11 cellular contexts compared by ENCODE assay signal in the genomic region with DNA sequence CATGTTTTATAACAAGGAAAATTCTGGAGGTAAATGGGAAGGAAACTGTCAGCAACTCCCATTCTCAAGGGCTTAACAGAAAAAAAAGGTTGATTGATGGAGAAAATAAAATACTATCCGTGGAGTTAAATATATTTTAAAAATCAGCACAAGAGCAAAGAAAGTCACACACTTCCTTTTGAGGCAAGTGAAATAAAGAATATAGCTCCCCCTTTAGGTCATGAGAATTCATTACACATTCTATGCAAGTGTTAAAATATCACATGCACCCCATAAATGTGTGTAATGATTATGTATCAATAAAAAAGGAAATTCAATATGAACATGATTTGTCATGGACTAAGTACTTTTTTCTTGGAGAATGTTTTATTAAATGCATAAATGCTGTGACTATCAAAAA.
DNase-seq lines count a peak whose midpoint lies in the region; ATAC-seq, FAIRE-seq and TF ChIP-seq lines count a peak whose summit lies in the region.
"Had no signal": no experiment of that assay in that cellular context is flagged by ENCODE, and none has a peak within 500 bp of the region (broad histone marks: within the 10 kb centered on the region; RNA-seq: fewer than 3 reads in every experiment).

No MANE protein-coding gene starts in this region.

- H2AFZ ChIP-seq in KMS-11 (ENCODE audit: low read depth) (no peak overlapping the region), GM12878 (ENCODE audit: control insufficient read depth, low read depth, low read length) (no peak overlapping the region)

- peak; percentile 42 for TF ChIP-seq RAD21 in GM12878 (IDR thresholded peaks at IDR 0.05; ENCODE audit: insufficient read depth, low read depth, low read length)

- H3K4me3 ChIP-seq in KMS-11 (IDR thresholded peaks at IDR 0.05; ENCODE audit: insufficient read depth, low read depth, low read length) = no peak overlapping the region
- H3K4me3 ChIP-seq in GM12878 = no peak overlapping the region

- RAD21 ChIA-PET in GM12878 (lab: Charles Lee; ENCODE audit: unreplicated experiment) = interaction anchor here (0.9 to 1.5 kb wide), 5 partner anchors 26 to 442 kb away, joined by 3 to 10 read pairs (median 3); no protein-coding TSS in a partner anchor

- H3K36me3 ChIP-seq in KMS-11 (ENCODE audit: insufficient read depth) (no peaks in the 10 kb centered on the region), GM12878 (ENCODE audit: control insufficient read depth in 2 of 2, insufficient read depth in 2 of 2, low read length in 1 of 2) (no peaks in the 10 kb centered on the region)

- SMC1A ChIA-PET in GM12878 (lab: Charles Lee; ENCODE audit: uncharacterized antibody, unreplicated experiment) = interaction anchor here (1.3 to 1.8 kb wide), 3 partner anchors 37 to 442 kb away, joined by 3 to 9 read pairs (median 3); no protein-coding TSS in a partner anchor

- H3K9me3 ChIP-seq in GM12878 (replicated peaks; ENCODE audit: control insufficient read depth, insufficient read depth, low read length) = no peaks in the 10 kb centered on the region

- H3K9ac ChIP-seq in KMS-11 (no peak overlapping the region), GM12878 (ENCODE audit: control insufficient read depth, insufficient read depth, low read length) (no peak overlapping the region)

- no TSS peak for BruUV-seq in GM12878 (replicated peaks; lab: Mats Ljungman, UMichigan)

- peak; percentile 8 for DNase-seq in NCI-H748 (lab: John Stamatoyannopoulos, UW; ENCODE audit: unreplicated experiment)
- DNase-seq in NCI-H748 treated with DMSO at 0.1 percent for 48 hours (lab: John Stamatoyannopoulos, UW) = no peak
- no peak for DNase-seq in GM12878 (ENCODE audit: low read depth, low spot score)
- DNase-seq in renal cortical epithelial cell (ENCODE audit: low read depth) = peak; percentile 33
- no peak for DNase-seq in activated T-cell treated with anti-CD3 and anti-CD28 coated beads, Interleukin-2, amount 50 U/mL, for 48 hours
- no peak for DNase-seq in hippocampal formation (lab: John Stamatoyannopoulos, UW)
- no peak for DNase-seq in sciatic nerve (ENCODE audit: low spot score)
- DNase-seq: CD4-positive, CD25-positive, alpha-beta regulatory T cell; NCI-H526 treated with DMSO at 0.1 percent for 48 hours; posterior cingulate gyrus had no signal

- WGBS in GM12878 (ENCODE audit: insufficient coverage, insufficient replicate concordance, low lambda C conversion rate, missing lambda C conversion rate) = 0% methylated on average over 1 of the region's 1 CpG

- CTCF ChIA-PET in GM12878 (lab: Yijun Ruan, JAX) = interaction anchor here (0.6 to 3.4 kb wide), 21 partner anchors 9 to 559 kb away, joined by 3 to 22 read pairs (median 3); no protein-coding TSS in a partner anchor

- ATAC-seq in GM12878 (peak; percentile 61; the same call in 2 of the 3 replicates), sciatic nerve (no peak)

- intact Hi-C loops in GM12878 (cut with micrococcal nuclease; ENCODE audit: unreplicated experiment) = loop anchor here (2.0 kb wide), 1 partner anchor 442 kb away; no protein-coding TSS in a partner anchor
- intact Hi-C loops in sciatic nerve (cut with DNase I) = no loop called here

- H3K27me3 ChIP-seq in KMS-11 (ENCODE audit: insufficient read depth, low read depth) (no peaks in the 10 kb centered on the region), GM12878 (replicated peaks in 1 of 2; ENCODE audit: control insufficient read depth in 2 of 2, insufficient read depth in 2 of 2, low read length in 1 of 2) (no peaks in the 10 kb centered on the region)

- H3K4me2 ChIP-seq in KMS-11 = no peak overlapping the region
- no peak overlapping the region for H3K4me2 ChIP-seq in GM12878 (ENCODE audit: control insufficient read depth, insufficient read depth)

- TF ChIP-seq EP300 in GM12878 (IDR thresholded peaks at IDR 0.05; ENCODE audit: borderline replicate concordance in 1 of 2, control insufficient read depth in 1 of 2, low read depth in 2 of 2, low read length in 2 of 2) = no peak

- FAIRE-seq in GM12878 (lab: Jason Lieb, UNC) = peak; percentile 23

- no peaks in the 10 kb centered on the region for H4K20me1 ChIP-seq in KMS-11 (ENCODE audit: insufficient read depth)
- H4K20me1 ChIP-seq in GM12878 (ENCODE audit: control insufficient read depth, insufficient read depth) = no peaks in the 10 kb centered on the region

- TF ChIP-seq POLR2A in GM12878 (IDR thresholded peaks at IDR 0.05; ENCODE audit: low read depth, low read length) = no peak

- POLR2A ChIA-PET in GM12878 (lab: Charles Lee) = no interaction called here

- H3K79me2 ChIP-seq in KMS-11 (ENCODE audit: insufficient read depth, low read depth) = no peaks in the 10 kb centered on the region
- no peaks in the 10 kb centered on the region for H3K79me2 ChIP-seq in GM12878 (ENCODE audit: control insufficient read depth, insufficient read depth, low read length)

- H3K4me1 ChIP-seq in KMS-11 (ENCODE audit: low read depth, poor library complexity, severe bottlenecking) = no peaks in the 10 kb centered on the region
- H3K4me1 ChIP-seq in GM12878 (ENCODE audit: control insufficient read depth, insufficient read depth, low read length) = no peaks in the 10 kb centered on the region

- H3K27ac ChIP-seq in KMS-11 (no peak overlapping the region), GM12878 (ENCODE audit: control insufficient read depth, insufficient read depth) (no peak overlapping the region)

- peak; percentile 35; the same call in 1 of the 2 replicates for TF ChIP-seq CTCF in KMS-11 (conservative IDR thresholded peaks at IDR 0.05; ENCODE audit: low read depth, low read length)
- peak in 2 of 3 experiments; percentile 26 to 42; a peak in 3 of 6 replicates for TF ChIP-seq CTCF in GM12878 (IDR thresholded peaks at IDR 0.05 in 2 of 3, conservative IDR thresholded peaks at IDR 0.05 in 1 of 3; ENCODE audit: control insufficient read depth in 2 of 3, extremely low read depth in 1 of 3, insufficient read depth in 1 of 3, low read depth in 3 of 3, low read length in 3 of 3)

- in situ Hi-C loops in GM12878 (cut with MboI) = loop anchor here (5.0 kb wide), 1 partner anchor 441 kb away; no protein-coding TSS in a partner anchor

TF ChIP-seq in GM12878, 131 proteins besides CTCF, POLR2A, EP300 and RAD21:
- TF ChIP-seq MYC (IDR thresholded peaks at IDR 0.05; ENCODE audit: insufficient read depth, insufficient read length, insufficient replicate concordance, low read length, severe bottlenecking) (no peak), SMC3 (IDR thresholded peaks at IDR 0.05; ENCODE audit: borderline replicate concordance, low read length) (peak; percentile 25; the same call in 1 of the 2 replicates), PAX8 (IDR thresholded peaks at IDR 0.05) (no peak)
- TF ChIP-seq, protein P1, sequence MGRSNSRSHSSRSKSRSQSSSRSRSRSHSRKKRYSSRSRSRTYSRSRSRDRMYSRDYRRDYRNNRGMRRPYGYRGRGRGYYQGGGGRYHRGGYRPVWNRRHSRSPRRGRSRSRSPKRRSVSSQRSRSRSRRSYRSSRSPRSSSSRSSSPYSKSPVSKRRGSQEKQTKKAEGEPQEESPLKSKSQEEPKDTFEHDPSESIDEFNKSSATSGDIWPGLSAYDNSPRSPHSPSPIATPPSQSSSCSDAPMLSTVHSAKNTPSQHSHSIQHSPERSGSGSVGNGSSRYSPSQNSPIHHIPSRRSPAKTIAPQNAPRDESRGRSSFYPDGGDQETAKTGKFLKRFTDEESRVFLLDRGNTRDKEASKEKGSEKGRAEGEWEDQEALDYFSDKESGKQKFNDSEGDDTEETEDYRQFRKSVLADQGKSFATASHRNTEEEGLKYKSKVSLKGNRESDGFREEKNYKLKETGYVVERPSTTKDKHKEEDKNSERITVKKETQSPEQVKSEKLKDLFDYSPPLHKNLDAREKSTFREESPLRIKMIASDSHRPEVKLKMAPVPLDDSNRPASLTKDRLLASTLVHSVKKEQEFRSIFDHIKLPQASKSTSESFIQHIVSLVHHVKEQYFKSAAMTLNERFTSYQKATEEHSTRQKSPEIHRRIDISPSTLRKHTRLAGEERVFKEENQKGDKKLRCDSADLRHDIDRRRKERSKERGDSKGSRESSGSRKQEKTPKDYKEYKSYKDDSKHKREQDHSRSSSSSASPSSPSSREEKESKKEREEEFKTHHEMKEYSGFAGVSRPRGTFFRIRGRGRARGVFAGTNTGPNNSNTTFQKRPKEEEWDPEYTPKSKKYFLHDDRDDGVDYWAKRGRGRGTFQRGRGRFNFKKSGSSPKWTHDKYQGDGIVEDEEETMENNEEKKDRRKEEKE (IDR thresholded peaks at IDR 0.05) = no peak
- TF ChIP-seq, protein P2, sequence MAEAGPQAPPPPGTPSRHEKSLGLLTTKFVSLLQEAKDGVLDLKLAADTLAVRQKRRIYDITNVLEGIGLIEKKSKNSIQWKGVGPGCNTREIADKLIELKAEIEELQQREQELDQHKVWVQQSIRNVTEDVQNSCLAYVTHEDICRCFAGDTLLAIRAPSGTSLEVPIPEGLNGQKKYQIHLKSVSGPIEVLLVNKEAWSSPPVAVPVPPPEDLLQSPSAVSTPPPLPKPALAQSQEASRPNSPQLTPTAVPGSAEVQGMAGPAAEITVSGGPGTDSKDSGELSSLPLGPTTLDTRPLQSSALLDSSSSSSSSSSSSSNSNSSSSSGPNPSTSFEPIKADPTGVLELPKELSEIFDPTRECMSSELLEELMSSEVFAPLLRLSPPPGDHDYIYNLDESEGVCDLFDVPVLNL (IDR thresholded peaks at IDR 0.05; ENCODE audit: low read depth, low read length) = no peak
- TF ChIP-seq, protein P3, sequence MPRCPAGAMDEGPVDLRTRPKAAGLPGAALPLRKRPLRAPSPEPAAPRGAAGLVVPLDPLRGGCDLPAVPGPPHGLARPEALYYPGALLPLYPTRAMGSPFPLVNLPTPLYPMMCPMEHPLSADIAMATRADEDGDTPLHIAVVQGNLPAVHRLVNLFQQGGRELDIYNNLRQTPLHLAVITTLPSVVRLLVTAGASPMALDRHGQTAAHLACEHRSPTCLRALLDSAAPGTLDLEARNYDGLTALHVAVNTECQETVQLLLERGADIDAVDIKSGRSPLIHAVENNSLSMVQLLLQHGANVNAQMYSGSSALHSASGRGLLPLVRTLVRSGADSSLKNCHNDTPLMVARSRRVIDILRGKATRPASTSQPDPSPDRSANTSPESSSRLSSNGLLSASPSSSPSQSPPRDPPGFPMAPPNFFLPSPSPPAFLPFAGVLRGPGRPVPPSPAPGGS (IDR thresholded peaks at IDR 0.05; ENCODE audit: borderline replicate concordance, insufficient read depth, low read depth, low read length, poor library complexity, severe bottlenecking) = no peak

Comparison
In these comparisons a context has a peak if more than half of its experiments do, and no peak if none do; other contexts are left out.
1. DNase-seq: peak in NCI-H748 (single experiment) and renal cortical epithelial cell (single experiment); none in NCI-H748 treated with DMSO at 0.1 percent for 48 hours (single experiment), GM12878 (single experiment), activated T-cell treated with anti-CD3 and anti-CD28 coated beads, Interleukin-2, amount 50 U/mL, for 48 hours (0 of 2), hippocampal formation (0 of 2) and sciatic nerve (single experiment).